9 cellular contexts compared by ENCODE assay signal in the genomic region with DNA sequence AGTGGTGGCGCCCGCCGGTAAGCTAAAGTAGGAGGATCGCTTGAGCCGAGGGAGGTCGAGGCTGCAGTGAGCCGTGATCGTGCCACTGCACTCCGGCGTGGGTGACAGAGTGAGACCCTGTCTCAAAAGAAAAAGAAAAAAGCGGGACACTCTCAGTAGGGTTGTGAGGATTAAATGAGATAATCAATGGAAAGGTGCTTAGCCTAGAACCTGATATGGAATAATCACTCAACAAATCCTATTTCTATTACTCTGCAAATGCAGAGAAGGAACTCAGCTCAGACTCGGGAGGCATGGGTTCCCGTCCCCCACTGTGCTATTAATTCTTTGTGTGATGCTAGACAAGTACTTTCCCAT. TPM values are rescaled to one million over a fixed set of nuclear protein-coding genes. Genes with fewer than 3 reads are reported as not detected.
DNase-seq lines count a peak whose midpoint lies in the region; ATAC-seq and TF ChIP-seq lines count a peak whose summit lies in the region.
"Had no signal": no experiment of that assay in that cellular context is flagged by ENCODE, and none has a peak within 500 bp of the region (broad histone marks: within the 10 kb centered on the region; RNA-seq: fewer than 3 reads in every experiment).

No MANE protein-coding gene starts in this region.

- no peak for DNase-seq in left ventricle myocardium inferior
- DNase-seq in left ventricle myocardium superior = no peak
- DNase-seq in chondrocyte (ENCODE audit: low spot score) = no peak
- no peak for DNase-seq in uterus
- DNase-seq in dermis blood vessel endothelial cell = no peak
- no peak for DNase-seq in activated CD4-positive, alpha-beta T cell treated with anti-CD3 and anti-CD28 coated beads, Interleukin-2, amount 50 U/mL, for 4 hours

- H3K27me3 ChIP-seq in left ventricle myocardium inferior (ENCODE audit: low read depth) (no peaks in the 10 kb centered on the region), muscle layer of colon (ENCODE audit: control insufficient read depth in 1 of 2, insufficient read depth in 2 of 2, low read length in 2 of 2) (no peaks in the 10 kb centered on the region), uterus (no peaks in the 10 kb centered on the region)

- no peaks in the 10 kb centered on the region for H3K36me3 ChIP-seq in left ventricle myocardium inferior
- H3K36me3 ChIP-seq in muscle layer of colon (ENCODE audit: insufficient read depth, low read length) = no peaks in the 10 kb centered on the region
- no peaks in the 10 kb centered on the region for H3K36me3 ChIP-seq in uterus

- peak overlapping the region; percentile 99 for H3K4me3 Mint-ChIP-seq in chondrocyte (ENCODE audit: unreplicated experiment)

- H3K27ac Mint-ChIP-seq in chondrocyte (ENCODE audit: unreplicated experiment) = peak overlapping the region; percentile 98

- TF ChIP-seq POLR2A in uterus (IDR thresholded peaks at IDR 0.05) = no peak

- H3K4me1 Mint-ChIP-seq in chondrocyte (ENCODE audit: low read depth) = peaks cover 53% of the 10 kb centered on the region

- H3K9me3 Mint-ChIP-seq in chondrocyte (ENCODE audit: low read depth) = no peaks in the 10 kb centered on the region

- TF ChIP-seq CTCF in left ventricle myocardium inferior (IDR thresholded peaks at IDR 0.05; ENCODE audit: borderline replicate concordance) (no peak), chondrocyte (IDR thresholded peaks at IDR 0.05) (no peak), uterus (IDR thresholded peaks at IDR 0.05) (no peak)

- peak overlapping the region; percentile 2 for H3K9ac ChIP-seq in muscle layer of colon (ENCODE audit: low read length)

- H3K9me3 ChIP-seq in left ventricle myocardium inferior (replicated peaks) (no peaks in the 10 kb centered on the region), muscle layer of colon (ENCODE audit: low read length) (no peaks in the 10 kb centered on the region), uterus (no peaks in the 10 kb centered on the region)

- peaks cover 54% of the 10 kb centered on the region for H3K4me1 ChIP-seq in left ventricle myocardium inferior
- peaks cover 38% of the 10 kb centered on the region for H3K4me1 ChIP-seq in muscle layer of colon (ENCODE audit: insufficient read depth, low read length)
- no peaks in the 10 kb centered on the region for H3K4me1 ChIP-seq in uterus

- ATAC-seq in left ventricle myocardium superior (no peak), GM19351 (IDR thresholded peaks at IDR 0.05; ENCODE audit: unreplicated experiment) (no peak)

- intact Hi-C loops in left ventricle myocardium inferior (cut with micrococcal nuclease) = no loop called here
- intact Hi-C loops in left ventricle myocardium superior (cut with micrococcal nuclease) = no loop called here
- intact Hi-C loops in uterus (cut with DNase I; ENCODE audit: low total_unique reads) = no loop called here

- H3K36me3 Mint-ChIP-seq in chondrocyte (ENCODE audit: low read depth) = no peaks in the 10 kb centered on the region

- H3K27ac ChIP-seq in left ventricle myocardium inferior (replicated peaks) = peak overlapping the region; percentile 96
- peak overlapping the region; percentile 82 for H3K27ac ChIP-seq in muscle layer of colon (ENCODE audit: low read depth, low read length)
- peak overlapping the region; percentile 89 to 93 for H3K27ac ChIP-seq in uterus

- peak overlapping the region; percentile 96 for H3K4me3 ChIP-seq in left ventricle myocardium inferior
- H3K4me3 ChIP-seq in muscle layer of colon (ENCODE audit: low read depth in 1 of 2, low read length in 2 of 2) = peak overlapping the region; percentile 74 to 92
- H3K4me3 ChIP-seq in uterus = peak overlapping the region; percentile 43 to 64

- H3K27me3 Mint-ChIP-seq in chondrocyte (ENCODE audit: low read depth) = no peaks in the 10 kb centered on the region

RNA-seq across cellular contexts. Expression of gene LUZP1, which starts 0.5 kb away (rescaled TPM):
- total RNA-seq in left ventricle myocardium inferior (29.9 TPM), left ventricle myocardium superior (28.0 TPM), chondrocyte (55.5 to 67.7 TPM (median 58.0 TPM) in 3 replicates), uterus (10 to 100 TPM in 3 of 4 donors, 1 to 10 TPM in 1; 9.1 to 41.4 (median 27.3) TPM), dermis blood vessel endothelial cell (51.9 and 66.4 TPM in 2 replicates)

RNA-seq across cellular contexts. Expression of gene HTR1D, which starts 48.1 kb away (rescaled TPM):
- total RNA-seq in left ventricle myocardium inferior (0.08 TPM), left ventricle myocardium superior (0.07 TPM), chondrocyte (2.1 to 3.7 TPM (median 2.3 TPM) in 3 replicates), uterus (not detected), dermis blood vessel endothelial cell (0.28 and 0.85 TPM in 2 replicates)
- total RNA-seq: H4 had no signal
